In genomic region chrX:109393859-109394258, GRCh38 we compare ENCODE assay signal across 13 cellular contexts.
A peak's percentile ranks its signal among the peaks of the same experiment; 100 is the strongest.
DNase-seq lines count a peak whose midpoint lies in the region; ATAC-seq, FAIRE-seq and TF ChIP-seq lines count a peak whose summit lies in the region.
"Had no signal": no experiment of that assay in that cellular context is flagged by ENCODE, and none has a peak within 500 bp of the region (broad histone marks: within the 10 kb centered on the region; RNA-seq: fewer than 3 reads in every experiment).

No MANE protein-coding gene starts in this region.

- no peaks in the 10 kb centered on the region for H3K27me3 ChIP-seq in brain microvascular endothelial cell (replicated peaks)
- H3K27me3 ChIP-seq in uterus = no peaks in the 10 kb centered on the region

- POLR2A ChIA-PET in activated CD4-positive, alpha-beta T cell treated with anti-CD3 and anti-CD28 coated beads, Interleukin-2, amount 10 ng/mL, durations not matched to agents 7 days and 5 days (lab: Charles Lee) = no interaction called here

- H3K27ac ChIP-seq in brain microvascular endothelial cell (no peak overlapping the region), uterus (no peak overlapping the region)
- H3K27ac ChIP-seq: thoracic aorta had no signal

- peak; percentile 68 for ATAC-seq in GM21360 (IDR thresholded peaks at IDR 0.05; ENCODE audit: unreplicated experiment)

- H3K4me3 Mint-ChIP-seq in activated CD4-positive, alpha-beta T cell treated with anti-CD3 and anti-CD28 coated beads, Interleukin-2, amount 10 ng/mL, durations not matched to agents 7 days and 5 days = no peak overlapping the region
- H3K4me3 Mint-ChIP-seq: CD4-positive, alpha-beta T cell; neural crest cell had no signal

- H3K36me3 ChIP-seq in brain microvascular endothelial cell (replicated peaks) (no peaks in the 10 kb centered on the region), uterus (no peaks in the 10 kb centered on the region)
- H3K36me3 ChIP-seq: thoracic aorta had no signal

- peak; percentile 59 for DNase-seq in ELF-1 (ENCODE audit: low read depth, low spot score)
- DNase-seq in HT1080 (ENCODE audit: low read depth) = peak; percentile 31
- no peak for DNase-seq in brain microvascular endothelial cell
- DNase-seq in uterus = no peak
- no peak for DNase-seq in activated CD4-positive, alpha-beta T cell treated with anti-CD3 and anti-CD28 coated beads, Interleukin-2, amount 10 ng/mL, durations not matched to agents 7 days and 5 days
- no peak for DNase-seq in mesenteric fat pad (ENCODE audit: low spot score)
- DNase-seq in frontal cortex (ENCODE audit: low spot score in 2 of 2) = no peak
- DNase-seq: activated effector memory CD4-positive, alpha-beta T cell treated with anti-CD3 and anti-CD28 coated beads, Interleukin-2, amount 50 U/mL, for 16 hours; CD4-positive, alpha-beta T cell; stimulated activated CD4-positive, alpha-beta T cell treated with anti-CD3 and anti-CD28 coated beads, Interleukin-2, amount 100 ng/mL, for 48 hours had no signal

- no peaks in the 10 kb centered on the region for H3K9me3 Mint-ChIP-seq in activated CD4-positive, alpha-beta T cell treated with anti-CD3 and anti-CD28 coated beads, Interleukin-2, amount 10 ng/mL, durations not matched to agents 7 days and 5 days
- H3K9me3 Mint-ChIP-seq: CD4-positive, alpha-beta T cell; neural crest cell had no signal

- H3K9me3 ChIP-seq in uterus = no peaks in the 10 kb centered on the region
- H3K9me3 ChIP-seq: thoracic aorta had no signal

- H3K27me3 Mint-ChIP-seq in activated CD4-positive, alpha-beta T cell treated with anti-CD3 and anti-CD28 coated beads, Interleukin-2, amount 10 ng/mL, durations not matched to agents 7 days and 5 days = no peaks in the 10 kb centered on the region
- H3K27me3 Mint-ChIP-seq: CD4-positive, alpha-beta T cell had no signal

- no peak for TF ChIP-seq POLR2A in uterus (IDR thresholded peaks at IDR 0.05)

- FAIRE-seq in frontal cortex (lab: Jason Lieb, UNC) = no peak

- H3K4me1 Mint-ChIP-seq in activated CD4-positive, alpha-beta T cell treated with anti-CD3 and anti-CD28 coated beads, Interleukin-2, amount 10 ng/mL, durations not matched to agents 7 days and 5 days = no peaks in the 10 kb centered on the region

- in situ Hi-C loops in brain microvascular endothelial cell (cut with HindIII; ENCODE audit: low pct_ligation_motif_present, low sequenced_read_pairs) = no loop called here

- no peaks in the 10 kb centered on the region for H3K4me1 ChIP-seq in uterus

- CTCF ChIA-PET in activated CD4-positive, alpha-beta T cell treated with anti-CD3 and anti-CD28 coated beads, Interleukin-2, amount 10 ng/mL, durations not matched to agents 7 days and 5 days (lab: Charles Lee) = no interaction called here

- peak; percentile 31 for TF ChIP-seq CTCF in brain microvascular endothelial cell (IDR thresholded peaks at IDR 0.05; ENCODE audit: low read depth, low read length, missing control alignments)
- TF ChIP-seq CTCF in uterus (IDR thresholded peaks at IDR 0.05) = no peak

- intact Hi-C loops in uterus (cut with DNase I; ENCODE audit: low total_unique reads) = no loop called here

- no peak overlapping the region for H3K4me3 ChIP-seq in brain microvascular endothelial cell (ENCODE audit: low read depth, low read length)
- no peak overlapping the region for H3K4me3 ChIP-seq in uterus
- H3K4me3 ChIP-seq: thoracic aorta had no signal

- no peaks in the 10 kb centered on the region for H3K36me3 Mint-ChIP-seq in activated CD4-positive, alpha-beta T cell treated with anti-CD3 and anti-CD28 coated beads, Interleukin-2, amount 10 ng/mL, durations not matched to agents 7 days and 5 days (ENCODE audit: low read depth)

- no peak overlapping the region for H3K27ac Mint-ChIP-seq in activated CD4-positive, alpha-beta T cell treated with anti-CD3 and anti-CD28 coated beads, Interleukin-2, amount 10 ng/mL, durations not matched to agents 7 days and 5 days
- H3K27ac Mint-ChIP-seq: CD4-positive, alpha-beta T cell had no signal

Comparison
In these comparisons a context has a peak if more than half of its experiments do, and no peak if none do; other contexts are left out.
1. DNase-seq: peak in ELF-1 (single experiment) and HT1080 (single experiment); none in brain microvascular endothelial cell (single experiment), uterus (0 of 2), activated CD4-positive, alpha-beta T cell treated with anti-CD3 and anti-CD28 coated beads, Interleukin-2, amount 10 ng/mL, durations not matched to agents 7 days and 5 days (single experiment), mesenteric fat pad (single experiment) and frontal cortex (0 of 2).